In genomic region chr14:71931492-71932228, GRCh38 we compare ENCODE assay signal across 8 cellular contexts. TPM values are rescaled to one million over a fixed set of nuclear protein-coding genes. Genes with fewer than 3 reads are reported as not detected.
DNase-seq lines count a peak whose midpoint lies in the region; ATAC-seq and TF ChIP-seq lines count a peak whose summit lies in the region.

No MANE protein-coding gene starts in this region.

- H3K27me3 ChIP-seq in ascending aorta: no peaks in the 10 kb centered on the region
- H3K27me3 ChIP-seq in vagina: peaks cover 4% of the 10 kb centered on the region

- H3K36me3 ChIP-seq in ascending aorta (no peaks in the 10 kb centered on the region), vagina (no peaks in the 10 kb centered on the region)

- peak overlapping the region; percentile 23 to 52 for H3K4me3 ChIP-seq in ascending aorta
- peak overlapping the region; percentile 22 to 33 for H3K4me3 ChIP-seq in vagina

- DNase-seq in Right ventricle myocardium inferior (ENCODE audit: missing footprints) (no peak), cardiac septum (ENCODE audit: low spot score) (no peak), ascending aorta (ENCODE audit: low spot score in 2 of 2) (no peak), memory B cell (ENCODE audit: low spot score in 2 of 2) (no peak), vagina (ENCODE audit: extremely low spot score in 2 of 2) (no peak)
- DNase-seq in activated effector memory CD4-positive, alpha-beta T cell treated with anti-CD3 and anti-CD28 coated beads, Interleukin-2, amount 50 U/mL, for 16 hours: no peak

- intact Hi-C loops in Right ventricle myocardium inferior (cut with DNase I) (loop anchor here (1.0 to 10.0 kb wide), 5 partner anchors 55 to 489 kb away; no protein-coding TSS in a partner anchor), cardiac septum (cut with DNase I) (loop anchor here (1.0 to 5.0 kb wide), 3 partner anchors 56 to 491 kb away; no protein-coding TSS in a partner anchor), ascending aorta (cut with DNase I) (no loop called here), vagina (cut with DNase I) (no loop called here)

- peaks cover 0 to 5% of the 10 kb centered on the region in 2 donors for H3K4me1 ChIP-seq in ascending aorta
- peaks cover 5% of the 10 kb centered on the region for H3K4me1 ChIP-seq in vagina

- peak; percentile 21 for ATAC-seq in Right ventricle myocardium inferior
- peak; percentile 26 for ATAC-seq in memory B cell (ENCODE audit: low read depth)
- no peak for ATAC-seq in HG03095 (IDR thresholded peaks at IDR 0.05; ENCODE audit: unreplicated experiment)
- ATAC-seq in GM21619 (IDR thresholded peaks at IDR 0.05; ENCODE audit: unreplicated experiment): no peak

- TF ChIP-seq CTCF in ascending aorta (IDR thresholded peaks at IDR 0.05): no peak
- no peak for TF ChIP-seq CTCF in vagina (IDR thresholded peaks at IDR 0.05)

- no peaks in the 10 kb centered on the region for H3K9me3 ChIP-seq in ascending aorta
- H3K9me3 ChIP-seq in vagina: no peaks in the 10 kb centered on the region

- H3K27me3 Mint-ChIP-seq in memory B cell: peaks cover 24% of the 10 kb centered on the region

- no peaks in the 10 kb centered on the region for H3K36me3 Mint-ChIP-seq in memory B cell

- no peak overlapping the region for H3K27ac Mint-ChIP-seq in memory B cell

- H3K27ac ChIP-seq in ascending aorta (no peak overlapping the region), vagina (no peak overlapping the region)

- no peak for TF ChIP-seq POLR2A in vagina (IDR thresholded peaks at IDR 0.05)

- peaks cover 2% of the 10 kb centered on the region for H3K9me3 Mint-ChIP-seq in memory B cell

- peaks cover 13% of the 10 kb centered on the region for H3K4me1 Mint-ChIP-seq in memory B cell

- no peak overlapping the region for H3K4me3 Mint-ChIP-seq in memory B cell

RNA-seq across cellular contexts. Expression of gene RGS6, which starts 0.6 kb away (rescaled TPM):
- total RNA-seq in Right ventricle myocardium inferior (23.3 TPM), cardiac septum (22.4 TPM), ascending aorta (0.11 TPM), vagina (2.0 TPM)

Comparison
In these comparisons a context has a peak if more than half of its experiments do, and no peak if none do; other contexts are left out.
1. ATAC-seq: peak in Right ventricle myocardium inferior (single experiment) and memory B cell (single experiment); none in HG03095 (single experiment) and GM21619 (single experiment).
2. intact Hi-C loops: an anchor here in Right ventricle myocardium inferior (1.0 to 10.0 kb wide) and cardiac septum (1.0 to 5.0 kb wide); none called in ascending aorta and vagina.